8 cellular contexts compared by ENCODE assay signal in genomic region chr4:47836655-47837581, GRCh38.
DNase-seq lines count a peak whose midpoint lies in the region; ATAC-seq, FAIRE-seq and TF ChIP-seq lines count a peak whose summit lies in the region.

No MANE protein-coding gene starts in this region.

- peak; percentile 69 for FAIRE-seq in RCC 7860 (lab: Jason Lieb, UNC)

- peak overlapping the region; percentile 84 to 88 (median 87) for H3K4me3 Mint-ChIP-seq in nephron

- H3K27me3 Mint-ChIP-seq in nephron (ENCODE audit: low read depth): peaks cover 39% of the 10 kb centered on the region

- ATAC-seq in GM21528 (IDR thresholded peaks at IDR 0.05; ENCODE audit: low FRiP score, unreplicated experiment): peak; percentile 77

- peak overlapping the region; percentile 54 for H3K9ac ChIP-seq in HUES6 (ENCODE audit: low read length)
- H3K9ac ChIP-seq in subcutaneous abdominal adipose tissue (ENCODE audit: low read length in 5 of 5): peak overlapping the region in 2 of 5 donors; percentile 57 to 66

- no peaks in the 10 kb centered on the region for H3K9me3 ChIP-seq in HUES6 (ENCODE audit: control insufficient read depth, insufficient read depth, low read depth, low read length)
- H3K9me3 ChIP-seq in subcutaneous abdominal adipose tissue (ENCODE audit: control insufficient read depth in 5 of 5, low read length in 5 of 5): no peaks in the 10 kb centered on the region

- H3K9me3 Mint-ChIP-seq in nephron: peaks cover 4% of the 10 kb centered on the region

- peaks cover 14% of the 10 kb centered on the region for H3K36me3 Mint-ChIP-seq in nephron (ENCODE audit: low read depth)

- peaks cover 15% of the 10 kb centered on the region; the same call in 1 of the 2 replicates for H3K4me1 ChIP-seq in HUES6 (ENCODE audit: control insufficient read depth, insufficient read depth, low read length)
- H3K4me1 ChIP-seq in subcutaneous abdominal adipose tissue (ENCODE audit: control insufficient read depth in 5 of 5, insufficient read depth in 5 of 5, low read length in 5 of 5): peaks cover 4 to 29% (median 25%) of the 10 kb centered on the region in 5 donors

- peak overlapping the region; percentile 20 to 68 (median 35) for H3K27ac Mint-ChIP-seq in nephron

- peaks cover 14% of the 10 kb centered on the region for H3K4me1 Mint-ChIP-seq in nephron

- DNase-seq in DMS79 (lab: John Stamatoyannopoulos, UW): peak; percentile 8
- peak; percentile 75 for DNase-seq in RCC 7860 (ENCODE audit: low spot score)
- DNase-seq in activated gamma-delta T cell (lab: John Stamatoyannopoulos, UW): peak; percentile 34
- DNase-seq in foreskin fibroblast: peak; percentile 87 to 96

- H3K4me3 ChIP-seq in HUES6 (ENCODE audit: low read depth, low read length) (peak overlapping the region; percentile 72), foreskin fibroblast (ENCODE audit: low read depth in 1 of 2, low read length in 2 of 2) (peak overlapping the region; percentile 58 to 61), subcutaneous abdominal adipose tissue (ENCODE audit: low read depth in 1 of 5, low read length in 5 of 5) (peak overlapping the region; percentile 59 to 64 (median 61))

- H3K27ac ChIP-seq in HUES6 (ENCODE audit: low read depth, low read length): no peak overlapping the region
- no peak overlapping the region for H3K27ac ChIP-seq in subcutaneous abdominal adipose tissue (ENCODE audit: low read depth, low read length)

- H3K36me3 ChIP-seq in HUES6 (ENCODE audit: control insufficient read depth, insufficient read depth, low read length): 0 out of 2 replicates have a peak, but pooled peaks cover 2% of the 10 kb centered on the region
- no peaks in the 10 kb centered on the region for H3K36me3 ChIP-seq in subcutaneous abdominal adipose tissue (ENCODE audit: control insufficient read depth in 5 of 5, insufficient read depth in 5 of 5, low read length in 5 of 5)

- TF ChIP-seq CTCF in foreskin fibroblast (IDR thresholded peaks at IDR 0.05; ENCODE audit: low read depth, low read length) (peak; percentile 85), nephron (IDR thresholded peaks at IDR 0.05; ENCODE audit: unreplicated experiment in 3 of 3) (peak; percentile 61 to 75 (median 66))

- H3K27me3 ChIP-seq in HUES6 (ENCODE audit: control insufficient read depth, insufficient read depth, low read length) (peaks cover 25% of the 10 kb centered on the region), subcutaneous abdominal adipose tissue (ENCODE audit: control insufficient read depth in 5 of 5, insufficient read depth in 4 of 5, low read length in 5 of 5) (peaks cover 0 to 8% (median 5%) of the 10 kb centered on the region in 5 donors)

Comparison
In these comparisons a context has a peak if more than half of its experiments do, and no peak if none do; other contexts are left out.
1. DNase-seq: peak in every context shown above with its lines; median percentile 92 in foreskin fibroblast; 75 in RCC 7860; 34 in activated gamma-delta T cell; 8 in DMS79.